19 cellular contexts compared by ENCODE assay signal in the genomic region with DNA sequence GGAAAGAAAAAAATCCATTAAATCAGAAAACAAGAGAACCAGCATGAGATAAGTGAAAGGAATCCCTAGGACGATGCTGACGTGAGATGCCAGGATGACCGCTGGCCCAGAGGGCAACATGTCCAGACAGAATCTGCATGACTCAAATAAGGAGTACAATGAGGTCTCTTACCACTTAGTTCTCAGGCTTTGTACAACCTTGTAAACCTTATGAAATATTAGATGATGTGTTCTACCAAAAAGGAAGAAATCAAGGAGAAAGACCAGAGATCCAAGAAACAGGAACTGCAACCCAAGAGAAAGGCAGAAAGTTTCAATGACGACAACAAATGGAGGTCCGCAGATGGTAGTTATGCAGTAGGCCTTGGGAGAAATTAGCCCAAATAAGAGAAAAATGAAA. TPM values are rescaled to one million over a fixed set of nuclear protein-coding genes. Genes with fewer than 3 reads are reported as not detected.
A peak's percentile ranks its signal among the peaks of the same experiment; 100 is the strongest.
DNase-seq lines count a peak whose midpoint lies in the region; ATAC-seq, FAIRE-seq and TF ChIP-seq lines count a peak whose summit lies in the region.
"Had no signal": no experiment of that assay in that cellular context is flagged by ENCODE, and none has a peak within 500 bp of the region (broad histone marks: within the 10 kb centered on the region; RNA-seq: fewer than 3 reads in every experiment).

No MANE protein-coding gene starts in this region.

- in situ Hi-C loops in astrocyte of the spinal cord (cut with HindIII; ENCODE audit: low sequenced_read_pairs), result no loop called here

- intact Hi-C loops in pancreas (cut with DNase I), result loop anchor here in 1 of 3 donors (10.0 kb wide), 1 partner anchor 52 kb away; no protein-coding TSS in a partner anchor
- intact Hi-C loops in activated CD8-positive, alpha-beta T cell treated with anti-CD3 and anti-CD28 coated beads for 36 hours (cut with micrococcal nuclease), result no loop called here

- H3K27ac Mint-ChIP-seq in activated CD8-positive, alpha-beta T cell treated with anti-CD3 and anti-CD28 coated beads for 36 hours, result no peak overlapping the region
- H3K27ac Mint-ChIP-seq: brain; naive thymus-derived CD4-positive, alpha-beta T cell; T-helper 2 cell treated with Interferon-gamma antibody and Interleukin-4, amounts not matched to agents 5 μg/mL and 100 μg/mL, for 36 hours had no signal

- no peaks in the 10 kb centered on the region for H3K27me3 Mint-ChIP-seq in activated CD8-positive, alpha-beta T cell treated with anti-CD3 and anti-CD28 coated beads for 36 hours

- POLR2A ChIA-PET in activated CD8-positive, alpha-beta T cell treated with anti-CD3 and anti-CD28 coated beads for 36 hours (lab: Charles Lee), result no interaction called here

- WGBS in pancreas, 2 donors, result 94 to 95% methylated on average over 5 of the region's 5 CpGs

- H3K9me3 ChIP-seq in pancreas, result no peaks in the 10 kb centered on the region
- H3K9me3 ChIP-seq: prostate gland, vagina had no signal

- no peak overlapping the region for H3K27ac ChIP-seq in pancreas
- H3K27ac ChIP-seq: left ventricle myocardium inferior, prostate gland, vagina had no signal

- no peak for FAIRE-seq in pancreas (lab: Jason Lieb, UNC)

- CTCF ChIA-PET in activated CD8-positive, alpha-beta T cell treated with anti-CD3 and anti-CD28 coated beads for 36 hours (lab: Charles Lee), result no interaction called here

- H3K36me3 Mint-ChIP-seq in activated CD8-positive, alpha-beta T cell treated with anti-CD3 and anti-CD28 coated beads for 36 hours (ENCODE audit: low read depth), result peaks cover 16% of the 10 kb centered on the region
- H3K36me3 Mint-ChIP-seq: brain had no signal

- DNase-seq in GM10266 (ENCODE audit: extremely low spot score) (peak; percentile 39), LHCN-M2 (ENCODE audit: low read depth) (peak; percentile 77), astrocyte of the spinal cord (ENCODE audit: low read depth, low spot score) (peak; percentile 23), iris pigment epithelial cell (ENCODE audit: low read depth) (peak; percentile 84), DMS79 treated with DMSO at 0.1 percent for 48 hours (lab: John Stamatoyannopoulos, UW) (no peak), pancreas (no peak), hepatic stellate cell (ENCODE audit: low spot score) (no peak)
- no peak for DNase-seq in activated CD8-positive, alpha-beta T cell treated with anti-CD3 and anti-CD28 coated beads for 36 hours
- DNase-seq: activated CD8-positive, alpha-beta memory T cell treated with anti-CD3 and anti-CD28 coated beads, Interleukin-2, amount 50 U/mL, for 48 hours; activated naive CD4-positive, alpha-beta T cell treated with Interleukin-2 at 50 U/mL for 16 hours; left ventricle myocardium inferior; naive thymus-derived CD4-positive, alpha-beta T cell; NCI-H1105; NCI-H2171 treated with DMSO at 0.1 percent for 48 hours; SHP77 treated with DMSO at 0.1 percent for 48 hours had no signal

- peaks cover 43% of the 10 kb centered on the region for H3K4me1 Mint-ChIP-seq in activated CD8-positive, alpha-beta T cell treated with anti-CD3 and anti-CD28 coated beads for 36 hours (ENCODE audit: low read depth)

- ATAC-seq in pancreas, result no peak
- ATAC-seq in activated CD8-positive, alpha-beta T cell treated with anti-CD3 and anti-CD28 coated beads for 36 hours, result no peak
- ATAC-seq: naive thymus-derived CD4-positive, alpha-beta T cell had no signal

- no peak overlapping the region for H3K4me3 ChIP-seq in astrocyte of the spinal cord (ENCODE audit: low read depth, low read length)
- H3K4me3 ChIP-seq in pancreas, result no peak overlapping the region
- H3K4me3 ChIP-seq: left ventricle myocardium inferior, prostate gland, vagina had no signal

- peaks cover 13% of the 10 kb centered on the region for H3K9me3 Mint-ChIP-seq in activated CD8-positive, alpha-beta T cell treated with anti-CD3 and anti-CD28 coated beads for 36 hours

- H3K27me3 ChIP-seq in pancreas, result no peaks in the 10 kb centered on the region
- H3K27me3 ChIP-seq: vagina had no signal

- TF ChIP-seq CTCF in GM10266 (IDR thresholded peaks at IDR 0.05; ENCODE audit: control insufficient read depth, insufficient read depth, low read depth, missing control alignments) (no peak), astrocyte of the spinal cord (IDR thresholded peaks at IDR 0.05; ENCODE audit: low read depth, low read length) (no peak), pancreas (IDR thresholded peaks at IDR 0.05) (no peak)
- no peak for TF ChIP-seq CTCF in activated CD8-positive, alpha-beta T cell treated with anti-CD3 and anti-CD28 coated beads for 36 hours (IDR thresholded peaks at IDR 0.05)

- peaks cover 0 to 8% (median under 1%) of the 10 kb centered on the region in 3 donors for H3K4me1 ChIP-seq in pancreas
- H3K4me1 ChIP-seq: prostate gland had no signal

- no peaks in the 10 kb centered on the region for H3K36me3 ChIP-seq in pancreas
- H3K36me3 ChIP-seq: left ventricle myocardium inferior, prostate gland, vagina had no signal

- no peak overlapping the region for H3K4me3 Mint-ChIP-seq in activated CD8-positive, alpha-beta T cell treated with anti-CD3 and anti-CD28 coated beads for 36 hours
- H3K4me3 Mint-ChIP-seq: brain; T-helper 2 cell treated with Interferon-gamma antibody and Interleukin-4, amounts not matched to agents 5 μg/mL and 100 μg/mL, for 36 hours had no signal

RNA-seq across cellular contexts. Expression of a gene that starts 2.8 kb away (rescaled TPM):
- total RNA-seq in LHCN-M2 (2014; rRNA removed) (1.3 and 1.6 TPM in 2 replicates), pancreas (1 to 10 TPM in 4 of 6 donors, under 1 TPM in 2; 0.61 to 5.7 (median 2.4) TPM)
- 0.33 TPM for polyA plus RNA-seq in LHCN-M2 (2012)
- polyA plus RNA-seq in pancreas, result 1 to 10 TPM; 1.4 to 2.1 TPM
- total RNA-seq in activated CD8-positive, alpha-beta T cell treated with anti-CD3 and anti-CD28 coated beads for 36 hours, result under 1 TPM; 0.45 to 0.76 TPM

RNA-seq across cellular contexts. Expression of a gene that starts 29.5 kb away (rescaled TPM):
- total RNA-seq in LHCN-M2 (2014; rRNA removed) (1.9 TPM in 2 replicates), pancreas (1 to 10 TPM; 1.3 to 2.7 (median 1.7) TPM)
- 1.9 TPM for polyA plus RNA-seq in LHCN-M2 (2012)
- 1 to 10 TPM; 1.1 to 2.8 TPM for polyA plus RNA-seq in pancreas
- 1 to 10 TPM; 9.2 to 9.8 TPM for total RNA-seq in activated CD8-positive, alpha-beta T cell treated with anti-CD3 and anti-CD28 coated beads for 36 hours

Comparison
In these comparisons a context has a peak if more than half of its experiments do, and no peak if none do; other contexts are left out.
1. DNase-seq: peak in GM10266 (single experiment), LHCN-M2 (single experiment), astrocyte of the spinal cord (single experiment) and iris pigment epithelial cell (single experiment); none in DMS79 treated with DMSO at 0.1 percent for 48 hours (single experiment), pancreas (0 of 6), hepatic stellate cell (single experiment) and activated CD8-positive, alpha-beta T cell treated with anti-CD3 and anti-CD28 coated beads for 36 hours (single experiment).